In genomic region chr14:58637040-58637390, GRCh38 we compare ENCODE assay signal across 8 cellular contexts. TPM values are rescaled to one million over a fixed set of nuclear protein-coding genes. Genes with fewer than 3 reads are reported as not detected.
A peak's percentile ranks its signal among the peaks of the same experiment; 100 is the strongest.
DNase-seq lines count a peak whose midpoint lies in the region; ATAC-seq lines count a peak whose summit lies in the region.

No MANE protein-coding gene starts in this region.

- peak in 4 of 6 experiments; percentile 13 to 53 (median 36) for DNase-seq in stimulated activated naive CD4-positive, alpha-beta T cell (lab: John Stamatoyannopoulos, UW)
- DNase-seq in stimulated activated naive CD4-positive, alpha-beta T cell treated with Interleukin-2 at 50 U/mL for 16 hours (lab: John Stamatoyannopoulos, UW): no peak
- DNase-seq in T1000 (lab: John Stamatoyannopoulos, UW) (peak; percentile 57), dedifferentiated amniotic fluid mesenchymal stem cell (ENCODE audit: extremely low spot score) (peak; percentile 93), lung microvascular endothelial cell (ENCODE audit: low read depth in 2 of 2) (peak; percentile 50 to 64), RKO (ENCODE audit: low spot score) (no peak), iPS-NIHi11 (ENCODE audit: low spot score) (no peak)
- peak; percentile 23 for DNase-seq in stimulated activated naive CD8-positive, alpha-beta T cell treated with anti-CD3 and anti-CD28 coated beads, Interleukin-15, Interleukin-2, amounts not matched to agents 100 U/mL and 50 U/mL, for 24 hours

- ATAC-seq in stimulated activated naive CD8-positive, alpha-beta T cell treated with anti-CD3 and anti-CD28 coated beads, Interleukin-15, Interleukin-2, amounts not matched to agents 100 U/mL and 50 U/mL, for 24 hours: no peak

RNA-seq across cellular contexts. Expression of gene DACT1, which starts 0.7 kb away (rescaled TPM):
- total RNA-seq in lung microvascular endothelial cell: under 0.01 and 0.20 TPM in 2 replicates

Comparison
In these comparisons a context has a peak if more than half of its experiments do, and no peak if none do; other contexts are left out.
1. DNase-seq: peak in stimulated activated naive CD4-positive, alpha-beta T cell (4 of 6), T1000 (single experiment), dedifferentiated amniotic fluid mesenchymal stem cell (single experiment), lung microvascular endothelial cell (2 of 2) and stimulated activated naive CD8-positive, alpha-beta T cell treated with anti-CD3 and anti-CD28 coated beads, Interleukin-15, Interleukin-2, amounts not matched to agents 100 U/mL and 50 U/mL, for 24 hours (single experiment); none in stimulated activated naive CD4-positive, alpha-beta T cell treated with Interleukin-2 at 50 U/mL for 16 hours (single experiment), RKO (single experiment) and iPS-NIHi11 (single experiment).